Comparison of ENCODE assay signal across 1 cellular context in the genomic region with DNA sequence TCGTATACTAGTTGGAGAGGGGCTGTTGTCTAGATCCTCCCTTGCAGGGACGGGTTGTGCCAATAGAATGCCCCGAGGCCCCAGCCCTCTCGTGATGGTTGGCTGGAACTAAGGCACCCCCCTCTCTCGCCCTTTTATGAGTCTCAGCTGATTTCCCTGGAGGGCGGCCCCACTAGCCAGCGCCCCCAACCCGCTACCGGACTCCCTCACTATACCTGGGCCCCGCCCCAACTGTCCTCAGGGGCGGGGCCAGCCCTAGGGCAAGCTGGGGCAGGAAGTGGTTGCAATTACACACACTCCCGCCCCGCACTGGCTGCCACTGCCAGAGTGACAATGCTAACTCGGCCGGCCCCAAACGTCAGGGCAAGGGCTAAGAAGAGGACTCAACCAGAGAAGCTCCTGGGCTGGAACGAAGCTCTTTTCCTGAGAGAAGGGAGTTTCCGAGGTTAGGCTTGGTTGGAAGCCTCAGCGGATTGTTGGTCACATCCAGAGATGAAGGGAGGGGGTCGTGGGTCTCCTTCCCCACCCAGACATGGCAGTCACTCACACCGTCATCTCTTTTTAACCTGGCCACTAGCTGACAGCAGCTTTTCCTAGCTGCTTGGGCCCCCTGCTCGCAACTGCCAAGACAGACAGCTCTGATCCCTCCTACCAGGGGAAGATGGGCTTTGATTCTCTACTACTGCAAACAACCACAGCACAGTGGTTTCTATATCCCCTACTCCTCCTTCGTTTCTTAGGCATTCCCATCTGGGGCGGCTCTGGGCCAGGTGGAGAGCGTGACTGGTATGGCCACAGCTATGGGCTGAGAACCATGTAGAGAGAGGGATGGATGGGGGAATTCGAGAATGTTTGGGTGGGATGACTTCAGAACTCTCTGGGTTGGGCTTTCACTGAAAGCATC.
TF ChIP-seq lines count a peak whose summit lies in the region.

No MANE protein-coding gene starts in this region.

TF ChIP-seq in HEK293, 187 proteins besides CTCF, POLR2A, EP300 and RAD21 (continued from another document and continues in another):
- TF ChIP-seq ZNF549 (tag by site-specific recombination; IDR thresholded peaks at IDR 0.05) = no peak
- TF ChIP-seq ZNF155 (tag by site-specific recombination; IDR thresholded peaks at IDR 0.05) = no peak
- TF ChIP-seq SETDB1 (IDR thresholded peaks at IDR 0.05; ENCODE audit: insufficient read length, low read length) = no peak
- TF ChIP-seq ZNF785 (tag by site-specific recombination; IDR thresholded peaks at IDR 0.05) = no peak
- TF ChIP-seq ZNF510 (tag by site-specific recombination; IDR thresholded peaks at IDR 0.05; ENCODE audit: insufficient replicate concordance) = no peak
- TF ChIP-seq, protein P1, sequence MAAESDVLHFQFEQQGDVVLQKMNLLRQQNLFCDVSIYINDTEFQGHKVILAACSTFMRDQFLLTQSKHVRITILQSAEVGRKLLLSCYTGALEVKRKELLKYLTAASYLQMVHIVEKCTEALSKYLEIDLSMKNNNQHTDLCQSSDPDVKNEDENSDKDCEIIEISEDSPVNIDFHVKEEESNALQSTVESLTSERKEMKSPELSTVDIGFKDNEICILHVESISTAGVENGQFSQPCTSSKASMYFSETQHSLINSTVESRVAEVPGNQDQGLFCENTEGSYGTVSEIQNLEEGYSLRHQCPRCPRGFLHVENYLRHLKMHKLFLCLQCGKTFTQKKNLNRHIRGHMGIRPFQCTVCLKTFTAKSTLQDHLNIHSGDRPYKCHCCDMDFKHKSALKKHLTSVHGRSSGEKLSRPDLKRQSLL (tag by site-specific recombination; IDR thresholded peaks at IDR 0.05) = no peak
- no peak for TF ChIP-seq ZNF426 (tag by site-specific recombination; IDR thresholded peaks at IDR 0.05)
- TF ChIP-seq FEZF1 (tag by site-specific recombination; IDR thresholded peaks at IDR 0.05) = peak; percentile 26; the same call in 1 of the 2 replicates
- no peak for TF ChIP-seq ZNF514 (tag by site-specific recombination; IDR thresholded peaks at IDR 0.05)
- TF ChIP-seq, protein P2, sequence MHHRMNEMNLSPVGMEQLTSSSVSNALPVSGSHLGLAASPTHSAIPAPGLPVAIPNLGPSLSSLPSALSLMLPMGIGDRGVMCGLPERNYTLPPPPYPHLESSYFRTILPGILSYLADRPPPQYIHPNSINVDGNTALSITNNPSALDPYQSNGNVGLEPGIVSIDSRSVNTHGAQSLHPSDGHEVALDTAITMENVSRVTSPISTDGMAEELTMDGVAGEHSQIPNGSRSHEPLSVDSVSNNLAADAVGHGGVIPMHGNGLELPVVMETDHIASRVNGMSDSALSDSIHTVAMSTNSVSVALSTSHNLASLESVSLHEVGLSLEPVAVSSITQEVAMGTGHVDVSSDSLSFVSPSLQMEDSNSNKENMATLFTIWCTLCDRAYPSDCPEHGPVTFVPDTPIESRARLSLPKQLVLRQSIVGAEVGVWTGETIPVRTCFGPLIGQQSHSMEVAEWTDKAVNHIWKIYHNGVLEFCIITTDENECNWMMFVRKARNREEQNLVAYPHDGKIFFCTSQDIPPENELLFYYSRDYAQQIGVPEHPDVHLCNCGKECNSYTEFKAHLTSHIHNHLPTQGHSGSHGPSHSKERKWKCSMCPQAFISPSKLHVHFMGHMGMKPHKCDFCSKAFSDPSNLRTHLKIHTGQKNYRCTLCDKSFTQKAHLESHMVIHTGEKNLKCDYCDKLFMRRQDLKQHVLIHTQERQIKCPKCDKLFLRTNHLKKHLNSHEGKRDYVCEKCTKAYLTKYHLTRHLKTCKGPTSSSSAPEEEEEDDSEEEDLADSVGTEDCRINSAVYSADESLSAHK (tag by site-specific recombination; IDR thresholded peaks at IDR 0.05) = peak; percentile 70
- no peak for TF ChIP-seq ZNF416 (tag by site-specific recombination; IDR thresholded peaks at IDR 0.05)
- 0 out of 2 replicates have a peak, but pooled peaks have one; percentile 26 for TF ChIP-seq ZBTB8A (tag by site-specific recombination; IDR thresholded peaks at IDR 0.05)
- peak; percentile 36 for TF ChIP-seq OSR2 (tag by site-specific recombination; IDR thresholded peaks at IDR 0.05)
- TF ChIP-seq ZNF335 (tag by site-specific recombination; conservative IDR thresholded peaks at IDR 0.05) = no peak
- no peak for TF ChIP-seq ZNF768 (tag by site-specific recombination; IDR thresholded peaks at IDR 0.05)
- TF ChIP-seq ZNF544 (tag by site-specific recombination; IDR thresholded peaks at IDR 0.05) = no peak
- TF ChIP-seq, protein P3, sequence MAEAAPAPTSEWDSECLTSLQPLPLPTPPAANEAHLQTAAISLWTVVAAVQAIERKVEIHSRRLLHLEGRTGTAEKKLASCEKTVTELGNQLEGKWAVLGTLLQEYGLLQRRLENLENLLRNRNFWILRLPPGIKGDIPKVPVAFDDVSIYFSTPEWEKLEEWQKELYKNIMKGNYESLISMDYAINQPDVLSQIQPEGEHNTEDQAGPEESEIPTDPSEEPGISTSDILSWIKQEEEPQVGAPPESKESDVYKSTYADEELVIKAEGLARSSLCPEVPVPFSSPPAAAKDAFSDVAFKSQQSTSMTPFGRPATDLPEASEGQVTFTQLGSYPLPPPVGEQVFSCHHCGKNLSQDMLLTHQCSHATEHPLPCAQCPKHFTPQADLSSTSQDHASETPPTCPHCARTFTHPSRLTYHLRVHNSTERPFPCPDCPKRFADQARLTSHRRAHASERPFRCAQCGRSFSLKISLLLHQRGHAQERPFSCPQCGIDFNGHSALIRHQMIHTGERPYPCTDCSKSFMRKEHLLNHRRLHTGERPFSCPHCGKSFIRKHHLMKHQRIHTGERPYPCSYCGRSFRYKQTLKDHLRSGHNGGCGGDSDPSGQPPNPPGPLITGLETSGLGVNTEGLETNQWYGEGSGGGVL (tag by site-specific recombination; IDR thresholded peaks at IDR 0.05) = peak; percentile 57; the same call in 1 of the 2 replicates
- TF ChIP-seq SCRT2 (tag by site-specific recombination; IDR thresholded peaks at IDR 0.05) = no peak
- TF ChIP-seq ZNF354C (tag by site-specific recombination; IDR thresholded peaks at IDR 0.05; ENCODE audit: borderline replicate concordance, low read depth) = no peak
- TF ChIP-seq ZNF560 (tag by site-specific recombination; IDR thresholded peaks at IDR 0.05; ENCODE audit: borderline replicate concordance) = no peak
- no peak for TF ChIP-seq ZNF621 (tag by site-specific recombination; IDR thresholded peaks at IDR 0.05)
- no peak for TF ChIP-seq EGR2 (tag by site-specific recombination; IDR thresholded peaks at IDR 0.05; ENCODE audit: low read depth)
- no peak for TF ChIP-seq ZNF707 (tag by site-specific recombination; IDR thresholded peaks at IDR 0.05)
- TF ChIP-seq RBAK (tag by site-specific recombination; IDR thresholded peaks at IDR 0.05) = no peak
- TF ChIP-seq HOXA7 (CRISPR knock-in tag; IDR thresholded peaks at IDR 0.05; ENCODE audit: borderline replicate concordance) = no peak
- peak; percentile 80 for TF ChIP-seq KLF1 (tag by site-specific recombination; IDR thresholded peaks at IDR 0.05)
- TF ChIP-seq, protein P4, sequence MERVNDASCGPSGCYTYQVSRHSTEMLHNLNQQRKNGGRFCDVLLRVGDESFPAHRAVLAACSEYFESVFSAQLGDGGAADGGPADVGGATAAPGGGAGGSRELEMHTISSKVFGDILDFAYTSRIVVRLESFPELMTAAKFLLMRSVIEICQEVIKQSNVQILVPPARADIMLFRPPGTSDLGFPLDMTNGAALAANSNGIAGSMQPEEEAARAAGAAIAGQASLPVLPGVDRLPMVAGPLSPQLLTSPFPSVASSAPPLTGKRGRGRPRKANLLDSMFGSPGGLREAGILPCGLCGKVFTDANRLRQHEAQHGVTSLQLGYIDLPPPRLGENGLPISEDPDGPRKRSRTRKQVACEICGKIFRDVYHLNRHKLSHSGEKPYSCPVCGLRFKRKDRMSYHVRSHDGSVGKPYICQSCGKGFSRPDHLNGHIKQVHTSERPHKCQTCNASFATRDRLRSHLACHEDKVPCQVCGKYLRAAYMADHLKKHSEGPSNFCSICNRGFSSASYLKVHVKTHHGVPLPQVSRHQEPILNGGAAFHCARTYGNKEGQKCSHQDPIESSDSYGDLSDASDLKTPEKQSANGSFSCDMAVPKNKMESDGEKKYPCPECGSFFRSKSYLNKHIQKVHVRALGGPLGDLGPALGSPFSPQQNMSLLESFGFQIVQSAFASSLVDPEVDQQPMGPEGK (tag by site-specific recombination; IDR thresholded peaks at IDR 0.05) = peak; percentile 61; the same call in 1 of the 2 replicates
- no peak for TF ChIP-seq ZNF2 (tag by site-specific recombination; IDR thresholded peaks at IDR 0.05)
- no peak for TF ChIP-seq REPIN1 (tag by site-specific recombination; IDR thresholded peaks at IDR 0.05; ENCODE audit: low read depth)
- no peak for TF ChIP-seq ZBTB7A (tag by site-specific recombination; IDR thresholded peaks at IDR 0.05; ENCODE audit: low read depth)
- TF ChIP-seq ZNF302 (tag by site-specific recombination; IDR thresholded peaks at IDR 0.05; ENCODE audit: low read depth) = no peak
- TF ChIP-seq ZNF146 (tag by site-specific recombination; IDR thresholded peaks at IDR 0.05) = no peak
- no peak for TF ChIP-seq ZNF548 (tag by site-specific recombination; IDR thresholded peaks at IDR 0.05)
- no peak for TF ChIP-seq ZNF654 (tag by site-specific recombination; IDR thresholded peaks at IDR 0.05; ENCODE audit: low read depth)
- TF ChIP-seq SP3 (tag by site-specific recombination; IDR thresholded peaks at IDR 0.05) = peak; percentile 76
- TF ChIP-seq, protein P5, sequence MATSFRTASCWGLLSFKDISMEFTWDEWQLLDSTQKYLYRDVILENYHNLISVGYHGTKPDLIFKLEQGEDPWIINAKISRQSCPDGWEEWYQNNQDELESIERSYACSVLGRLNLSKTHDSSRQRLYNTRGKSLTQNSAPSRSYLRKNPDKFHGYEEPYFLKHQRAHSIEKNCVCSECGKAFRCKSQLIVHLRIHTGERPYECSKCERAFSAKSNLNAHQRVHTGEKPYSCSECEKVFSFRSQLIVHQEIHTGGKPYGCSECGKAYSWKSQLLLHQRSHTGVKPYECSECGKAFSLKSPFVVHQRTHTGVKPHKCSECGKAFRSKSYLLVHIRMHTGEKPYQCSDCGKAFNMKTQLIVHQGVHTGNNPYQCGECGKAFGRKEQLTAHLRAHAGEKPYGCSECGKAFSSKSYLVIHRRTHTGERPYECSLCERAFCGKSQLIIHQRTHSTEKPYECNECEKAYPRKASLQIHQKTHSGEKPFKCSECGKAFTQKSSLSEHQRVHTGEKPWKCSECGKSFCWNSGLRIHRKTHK (tag by site-specific recombination; IDR thresholded peaks at IDR 0.05) = no peak
- no peak for TF ChIP-seq ZFP3 (tag by site-specific recombination; IDR thresholded peaks at IDR 0.05; ENCODE audit: low read depth)
- TF ChIP-seq MZF1 (tag by site-specific recombination; IDR thresholded peaks at IDR 0.05; ENCODE audit: borderline replicate concordance) = no peak
- no peak for TF ChIP-seq ELK4 (IDR thresholded peaks at IDR 0.05; ENCODE audit: borderline replicate concordance, low read depth, low read length)
- peak; percentile 57; the same call in 1 of the 2 replicates for TF ChIP-seq KLF10 (tag by site-specific recombination; IDR thresholded peaks at IDR 0.05)
- TF ChIP-seq ZNF174 (tag by site-specific recombination; IDR thresholded peaks at IDR 0.05) = no peak
- TF ChIP-seq OVOL3 (tag by site-specific recombination; IDR thresholded peaks at IDR 0.05) = no peak
- TF ChIP-seq ZFHX2 (tag by site-specific recombination; conservative IDR thresholded peaks at IDR 0.05) = no peak
- no peak for TF ChIP-seq ZNF274 (IDR thresholded peaks at IDR 0.05; ENCODE audit: low read length)
- TF ChIP-seq ZNF274 (tag by site-specific recombination; IDR thresholded peaks at IDR 0.05; ENCODE audit: borderline replicate concordance) = no peak
- no peak for TF ChIP-seq ZNF140 (tag by site-specific recombination; IDR thresholded peaks at IDR 0.05)
- TF ChIP-seq ZNF37A (tag by site-specific recombination; IDR thresholded peaks at IDR 0.05) = no peak
- TF ChIP-seq KLF9 (tag by site-specific recombination; IDR thresholded peaks at IDR 0.05; ENCODE audit: low read depth) = peak; percentile 36; the same call in 1 of the 2 replicates
- no peak for TF ChIP-seq BCL11B (tag by site-specific recombination; IDR thresholded peaks at IDR 0.05; ENCODE audit: low read depth)
- TF ChIP-seq ZNF10 (tag by site-specific recombination; IDR thresholded peaks at IDR 0.05) = no peak
- no peak for TF ChIP-seq ZNF843 (tag by site-specific recombination; IDR thresholded peaks at IDR 0.05)
- TF ChIP-seq ZNF610 (tag by site-specific recombination; IDR thresholded peaks at IDR 0.05; ENCODE audit: borderline replicate concordance) = no peak
- TF ChIP-seq ZNF791 (tag by site-specific recombination; IDR thresholded peaks at IDR 0.05) = no peak
- TF ChIP-seq ZNF148 (tag by site-specific recombination; IDR thresholded peaks at IDR 0.05; ENCODE audit: borderline replicate concordance) = no peak
- no peak for TF ChIP-seq ZNF529 (tag by site-specific recombination; IDR thresholded peaks at IDR 0.05; ENCODE audit: insufficient replicate concordance)
- no peak for TF ChIP-seq ZBTB48 (tag by site-specific recombination; IDR thresholded peaks at IDR 0.05)
- no peak for TF ChIP-seq ZNF19 (tag by site-specific recombination; IDR thresholded peaks at IDR 0.05; ENCODE audit: low read depth)
